ENCODE assay signal across 23 cellular contexts in the genomic region with DNA sequence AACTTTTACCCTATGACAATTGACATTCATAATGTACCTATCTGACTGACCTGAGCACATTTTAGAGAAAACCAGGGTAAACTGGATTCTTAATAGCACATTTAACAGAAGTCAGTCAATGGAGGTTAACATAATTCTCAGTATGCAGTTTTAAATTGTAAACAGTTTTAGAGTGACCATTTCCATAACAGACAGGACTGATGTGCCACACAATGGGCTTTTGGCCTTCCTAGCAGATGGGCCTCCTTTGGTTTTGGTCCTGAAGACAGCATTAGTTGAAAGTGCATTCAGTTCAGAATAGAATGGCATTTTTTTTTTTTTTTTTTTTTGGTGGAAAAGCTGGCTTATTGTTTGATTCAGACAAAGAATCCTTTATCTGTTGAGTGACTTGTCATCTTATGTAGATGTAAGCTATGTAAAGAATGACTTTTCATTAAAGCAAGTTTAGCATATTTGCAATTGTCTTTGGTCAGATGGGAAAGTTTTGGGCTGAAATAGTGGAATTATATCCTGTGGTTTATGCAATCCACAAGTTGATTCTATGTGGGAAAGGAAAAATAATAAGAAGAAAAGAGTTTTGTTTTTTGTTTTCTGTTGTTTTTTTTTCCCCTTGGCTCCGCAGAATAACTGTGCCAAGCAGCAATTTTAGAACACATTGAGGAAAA.
DNase-seq lines count a peak whose midpoint lies in the region; ATAC-seq, FAIRE-seq and TF ChIP-seq lines count a peak whose summit lies in the region.
"Had no signal": no experiment of that assay in that cellular context is flagged by ENCODE, and none has a peak within 500 bp of the region (broad histone marks: within the 10 kb centered on the region; RNA-seq: fewer than 3 reads in every experiment).

No MANE protein-coding gene starts in this region.

- H3K36me3 ChIP-seq in spleen = no peaks in the 10 kb centered on the region
- H3K36me3 ChIP-seq: ascending aorta, heart left ventricle, left lung, SJCRH30 had no signal

- intact Hi-C loops in spleen (cut with DNase I; ENCODE audit: low total_unique reads) = no loop called here

- no peaks in the 10 kb centered on the region for H3K27me3 ChIP-seq in spleen (replicated peaks in 1 of 7)
- H3K27me3 ChIP-seq: ascending aorta, left lung, SJCRH30 had no signal

- H3K9me3 ChIP-seq in spleen = peaks cover 0 to 13% (median 8%) of the 10 kb centered on the region in 8 donors
- H3K9me3 ChIP-seq: ascending aorta, heart left ventricle, SJCRH30 had no signal

- FAIRE-seq in H54 (lab: Jason Lieb, UNC) = peak; percentile 62
- FAIRE-seq: colon, endometrium, GM12878, RCC 7860 had no signal

- TF ChIP-seq POLR2A in H54 (IDR thresholded peaks at IDR 0.05; ENCODE audit: low read depth, low read length) = no peak
- TF ChIP-seq POLR2A in spleen (IDR thresholded peaks at IDR 0.05) = no peak

- in situ Hi-C loops in astrocyte of the cerebellum (cut with HindIII; ENCODE audit: low sequenced_read_pairs) = no loop called here

- ATAC-seq in GM18511 (IDR thresholded peaks at IDR 0.05; ENCODE audit: unreplicated experiment) (no peak), HG02870 (IDR thresholded peaks at IDR 0.05; ENCODE audit: unreplicated experiment) (no peak)
- ATAC-seq: GM12878; heart left ventricle; left lung; natural killer cell treated with Interleukin-12 subunit alpha and Interleukin-12 subunit beta and Interleukin-15 and Interleukin-18, amount 100 ng/mL, for 72 hours had no signal

- 73 to 100% (median 87%) methylated on average over 1 of the region's 1 CpG for WGBS in spleen, 5 donors

- no peak overlapping the region for H3K4me3 ChIP-seq in astrocyte of the cerebellum (ENCODE audit: low read depth, low read length)
- no peak overlapping the region for H3K4me3 ChIP-seq in spleen
- H3K4me3 ChIP-seq: ascending aorta, GM12878, heart left ventricle, left lung, SJCRH30 had no signal

- H3K27ac ChIP-seq in spleen = no peak overlapping the region
- H3K27ac ChIP-seq: ascending aorta, heart left ventricle, SJCRH30 had no signal

- no peak for TF ChIP-seq CTCF in astrocyte of the cerebellum (IDR thresholded peaks at IDR 0.05; ENCODE audit: low read depth, low read length, missing control alignments)
- no peak for TF ChIP-seq CTCF in spleen (IDR thresholded peaks at IDR 0.05 in 8 of 11, conservative IDR thresholded peaks at IDR 0.05 in 3 of 11)

- DNase-seq in H54 (ENCODE audit: insufficient read length, low spot score) (no peak), astrocyte of the cerebellum (ENCODE audit: low read depth) (peak; percentile 59), globus pallidus (ENCODE audit: low spot score) (peak; percentile 70), superior temporal gyrus (ENCODE audit: extremely low spot score) (peak; percentile 80), spleen (no peak)
- DNase-seq: activated CD4-positive, alpha-beta T cell treated with anti-CD3 and anti-CD28 coated beads for 48 hours; activated naive CD4-positive, alpha-beta T cell treated with anti-CD3 and anti-CD28 coated beads, Interleukin-2, amount 50 U/mL, for 16 hours; AML-193; CD8-positive, alpha-beta memory T cell; DMS79; heart left ventricle; left lung; NCI-H1417; NCI-H524 treated with DMSO at 0.1 percent for 48 hours; SJCRH30 had no signal

- peaks cover 0 to 4% (median 0%) of the 10 kb centered on the region in 6 donors for H3K4me1 ChIP-seq in spleen
- H3K4me1 ChIP-seq: ascending aorta, heart left ventricle, SJCRH30 had no signal

Comparison
In these comparisons a context has a peak if more than half of its experiments do, and no peak if none do; other contexts are left out.
1. DNase-seq: peak in astrocyte of the cerebellum (single experiment), globus pallidus (single experiment) and superior temporal gyrus (single experiment); none in H54 (single experiment) and spleen (single experiment).